18 cellular contexts compared by ENCODE assay signal in genomic region chr15:92224843-92225242, GRCh38.
"Had no signal": no experiment of that assay in that cellular context is flagged by ENCODE, and none has a peak within 500 bp of the region (broad histone marks: within the 10 kb centered on the region; RNA-seq: fewer than 3 reads in every experiment).

No MANE protein-coding gene starts in this region.

- H3K9me3 Mint-ChIP-seq: effector memory CD8-positive, alpha-beta T cell had no signal

- H3K4me1 Mint-ChIP-seq: mesothelial cell of epicardium; naive B cell; naive thymus-derived CD8-positive, alpha-beta T cell had no signal

- H3K27ac ChIP-seq: colonic mucosa, esophagus muscularis mucosa, foreskin keratinocyte, gastroesophageal sphincter, heart right ventricle, left lung, lower lobe of right lung had no signal

- H3K27me3 Mint-ChIP-seq: dendritic cell treated with granulocyte-macrophage colony-stimulating factor and Interleukin-4, amounts not matched to agents 40 ng/mL and 50 ng/mL, for 4 days had no signal

- H3K9me3 ChIP-seq: colonic mucosa, lower lobe of right lung, mucosa of descending colon had no signal

- H3K36me3 ChIP-seq: colonic mucosa, esophagus muscularis mucosa, gastroesophageal sphincter, heart right ventricle, left lung, lower lobe of right lung had no signal

- H3K27ac Mint-ChIP-seq: dendritic cell treated with granulocyte-macrophage colony-stimulating factor and Interleukin-4, amounts not matched to agents 40 ng/mL and 50 ng/mL, for 4 days; effector memory CD8-positive, alpha-beta T cell; mesothelial cell of epicardium; naive B cell; naive thymus-derived CD8-positive, alpha-beta T cell had no signal

- ATAC-seq: effector memory CD8-positive, alpha-beta T cell; foreskin keratinocyte; gastroesophageal sphincter; left lung; lower lobe of right lung; mucosa of descending colon; naive thymus-derived CD8-positive, alpha-beta T cell had no signal

- DNase-seq: colonic mucosa; cortex of kidney; effector CD8-positive, alpha-beta T cell; effector memory CD8-positive, alpha-beta T cell; foreskin keratinocyte; heart right ventricle; hippocampal formation; left cardiac atrium; left lung; lower lobe of right lung; mesenchymal stem cell; mucosa of descending colon; naive B cell; naive thymus-derived CD8-positive, alpha-beta T cell had no signal

- H3K4me1 ChIP-seq: colonic mucosa, esophagus muscularis mucosa, foreskin keratinocyte, gastroesophageal sphincter, left lung, lower lobe of right lung had no signal

- H3K27me3 ChIP-seq: colonic mucosa, esophagus muscularis mucosa, gastroesophageal sphincter, left lung had no signal

- H3K4me3 Mint-ChIP-seq: dendritic cell treated with granulocyte-macrophage colony-stimulating factor and Interleukin-4, amounts not matched to agents 40 ng/mL and 50 ng/mL, for 4 days; effector memory CD8-positive, alpha-beta T cell; mesothelial cell of epicardium; naive B cell; naive thymus-derived CD8-positive, alpha-beta T cell had no signal

- H3K36me3 Mint-ChIP-seq: mesothelial cell of epicardium; naive B cell; naive thymus-derived CD8-positive, alpha-beta T cell had no signal

- H3K4me3 ChIP-seq: colonic mucosa, esophagus muscularis mucosa, gastroesophageal sphincter, heart right ventricle, left lung, lower lobe of right lung, mucosa of descending colon had no signal
